15 cellular contexts compared by ENCODE assay signal in the genomic region with DNA sequence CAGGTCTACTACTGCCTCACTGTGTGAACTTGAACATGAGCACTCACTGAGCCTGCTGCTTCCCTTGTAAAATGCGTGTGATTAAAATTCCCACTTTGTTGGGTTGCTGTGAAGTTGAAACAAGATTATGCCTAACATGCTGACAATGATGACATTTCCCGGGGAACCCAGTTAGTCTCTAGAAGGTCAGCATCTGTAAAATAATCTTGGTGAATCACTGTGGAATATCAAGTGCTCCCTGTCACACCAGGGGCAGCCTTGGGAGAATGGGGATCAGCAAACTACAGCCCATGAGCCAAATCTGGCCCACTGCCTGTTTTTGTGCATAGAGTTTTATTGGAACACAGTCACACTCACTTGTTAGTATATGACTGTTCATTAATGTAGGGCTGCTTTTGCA.
DNase-seq lines count a peak whose midpoint lies in the region; ATAC-seq and TF ChIP-seq lines count a peak whose summit lies in the region.
"Had no signal": no experiment of that assay in that cellular context is flagged by ENCODE, and none has a peak within 500 bp of the region (broad histone marks: within the 10 kb centered on the region; RNA-seq: fewer than 3 reads in every experiment).

No MANE protein-coding gene starts in this region.

- H3K27ac Mint-ChIP-seq in brain: peak overlapping the region in 4 of 5 experiments; percentile 21 to 94 (median 69)
- H3K27ac Mint-ChIP-seq: CD4-positive, alpha-beta memory T cell; GM23338 had no signal

- no peaks in the 10 kb centered on the region for H3F3A ChIP-seq in neural cell (ENCODE audit: insufficient read depth, low read length, poor library complexity, severe bottlenecking)

- H4K20me1 ChIP-seq in neural cell (ENCODE audit: insufficient read depth): no peaks in the 10 kb centered on the region

- no peak for TF ChIP-seq RAD21 in neural cell (conservative IDR thresholded peaks at IDR 0.05)

- H3K36me3 ChIP-seq in neural cell (ENCODE audit: insufficient read depth, low read length) (no peaks in the 10 kb centered on the region), stomach smooth muscle (ENCODE audit: control insufficient read depth in 2 of 2, insufficient read depth in 2 of 2, low read length in 2 of 2) (no peaks in the 10 kb centered on the region)
- H3K36me3 ChIP-seq: HAP-1 had no signal

- no peak for DNase-seq in NCI-H748 treated with DMSO at 0.1 percent for 48 hours (lab: John Stamatoyannopoulos, UW)
- DNase-seq: C1 segment of cervical spinal cord; Calu3; CD4-positive, alpha-beta memory T cell; COR-L47; DMS53; DMS79 treated with DMSO at 0.1 percent for 48 hours; GF-D8 had no signal

- TF ChIP-seq EP300 in neural cell (conservative IDR thresholded peaks at IDR 0.05; ENCODE audit: poor library complexity, severe bottlenecking): no peak

- no peaks in the 10 kb centered on the region for H3K36me3 Mint-ChIP-seq in brain
- H3K36me3 Mint-ChIP-seq: CD4-positive, alpha-beta memory T cell had no signal

- H3K9ac ChIP-seq in neural cell (ENCODE audit: low read length): no peak overlapping the region
- no peak overlapping the region for H3K9ac ChIP-seq in stomach smooth muscle (ENCODE audit: low read length in 2 of 2)

- ATAC-seq in HG03469 (IDR thresholded peaks at IDR 0.05; ENCODE audit: unreplicated experiment) (no peak), GM21367 (IDR thresholded peaks at IDR 0.05; ENCODE audit: unreplicated experiment) (no peak)
- ATAC-seq: GM23338 had no signal

- peaks cover 16% of the 10 kb centered on the region for H3K4me1 ChIP-seq in stomach smooth muscle (ENCODE audit: control insufficient read depth, insufficient read depth, low read length)
- H3K4me1 ChIP-seq: HAP-1 had no signal

- no peak overlapping the region for H2AFZ ChIP-seq in neural cell (ENCODE audit: low read depth, low read length)
- H2AFZ ChIP-seq: GM23338 had no signal

- H3K27ac ChIP-seq in neural cell (ENCODE audit: low read length): peak overlapping the region; percentile 23
- peak overlapping the region; percentile 24 for H3K27ac ChIP-seq in stomach smooth muscle (ENCODE audit: low read length)

- no peak overlapping the region for H3K4me3 Mint-ChIP-seq in brain
- H3K4me3 Mint-ChIP-seq: CD4-positive, alpha-beta memory T cell; GM23338 had no signal

- peaks cover 0 to 16% (median 0%) of the 10 kb centered on the region in 5 experiments for H3K9me3 Mint-ChIP-seq in brain
- H3K9me3 Mint-ChIP-seq: GM23338 had no signal

- no peaks in the 10 kb centered on the region for H3K9me2 ChIP-seq in neural cell (ENCODE audit: insufficient read depth, low read length)

- H3K27me3 ChIP-seq in neural cell (ENCODE audit: insufficient read depth, low read depth, low read length) (no peaks in the 10 kb centered on the region), stomach smooth muscle (ENCODE audit: control insufficient read depth in 1 of 2, insufficient read depth in 2 of 2, low read length in 2 of 2) (no peaks in the 10 kb centered on the region)

- TF ChIP-seq CTCF in brain (conservative IDR thresholded peaks at IDR 0.05) (no peak), neural cell (IDR thresholded peaks at IDR 0.05; ENCODE audit: poor library complexity, severe bottlenecking) (no peak)

- no peaks in the 10 kb centered on the region for H3K79me2 ChIP-seq in neural cell (replicated peaks; ENCODE audit: insufficient read depth, low read length)

- H3K9me3 ChIP-seq in neural cell (ENCODE audit: low read length): no peaks in the 10 kb centered on the region
- H3K9me3 ChIP-seq in stomach smooth muscle (ENCODE audit: control insufficient read depth in 2 of 2, low read length in 2 of 2): no peaks in the 10 kb centered on the region
- H3K9me3 ChIP-seq: HAP-1 had no signal

- peaks cover 34% of the 10 kb centered on the region for H3K4me1 Mint-ChIP-seq in brain
- H3K4me1 Mint-ChIP-seq: CD4-positive, alpha-beta memory T cell; GM23338 had no signal

- peaks cover 19% of the 10 kb centered on the region for H3K27me3 Mint-ChIP-seq in brain

- H3K4me3 ChIP-seq in neural cell (ENCODE audit: low read length) (no peak overlapping the region), stomach smooth muscle (ENCODE audit: low read length in 2 of 2) (no peak overlapping the region)
- H3K4me3 ChIP-seq: GM23338, HAP-1 had no signal

- H3K4me2 ChIP-seq in neural cell (ENCODE audit: low read length): no peak overlapping the region
- H3K4me2 ChIP-seq: GM23338 had no signal

TF ChIP-seq in neural cell, 6 proteins besides CTCF, POLR2A, EP300 and RAD21:
- no peak for TF ChIP-seq TAF1 (IDR thresholded peaks at IDR 0.05; ENCODE audit: low read depth)
- no peak for TF ChIP-seq MXI1 (conservative IDR thresholded peaks at IDR 0.05; ENCODE audit: poor library complexity, severe bottlenecking)
- TF ChIP-seq, protein P1, sequence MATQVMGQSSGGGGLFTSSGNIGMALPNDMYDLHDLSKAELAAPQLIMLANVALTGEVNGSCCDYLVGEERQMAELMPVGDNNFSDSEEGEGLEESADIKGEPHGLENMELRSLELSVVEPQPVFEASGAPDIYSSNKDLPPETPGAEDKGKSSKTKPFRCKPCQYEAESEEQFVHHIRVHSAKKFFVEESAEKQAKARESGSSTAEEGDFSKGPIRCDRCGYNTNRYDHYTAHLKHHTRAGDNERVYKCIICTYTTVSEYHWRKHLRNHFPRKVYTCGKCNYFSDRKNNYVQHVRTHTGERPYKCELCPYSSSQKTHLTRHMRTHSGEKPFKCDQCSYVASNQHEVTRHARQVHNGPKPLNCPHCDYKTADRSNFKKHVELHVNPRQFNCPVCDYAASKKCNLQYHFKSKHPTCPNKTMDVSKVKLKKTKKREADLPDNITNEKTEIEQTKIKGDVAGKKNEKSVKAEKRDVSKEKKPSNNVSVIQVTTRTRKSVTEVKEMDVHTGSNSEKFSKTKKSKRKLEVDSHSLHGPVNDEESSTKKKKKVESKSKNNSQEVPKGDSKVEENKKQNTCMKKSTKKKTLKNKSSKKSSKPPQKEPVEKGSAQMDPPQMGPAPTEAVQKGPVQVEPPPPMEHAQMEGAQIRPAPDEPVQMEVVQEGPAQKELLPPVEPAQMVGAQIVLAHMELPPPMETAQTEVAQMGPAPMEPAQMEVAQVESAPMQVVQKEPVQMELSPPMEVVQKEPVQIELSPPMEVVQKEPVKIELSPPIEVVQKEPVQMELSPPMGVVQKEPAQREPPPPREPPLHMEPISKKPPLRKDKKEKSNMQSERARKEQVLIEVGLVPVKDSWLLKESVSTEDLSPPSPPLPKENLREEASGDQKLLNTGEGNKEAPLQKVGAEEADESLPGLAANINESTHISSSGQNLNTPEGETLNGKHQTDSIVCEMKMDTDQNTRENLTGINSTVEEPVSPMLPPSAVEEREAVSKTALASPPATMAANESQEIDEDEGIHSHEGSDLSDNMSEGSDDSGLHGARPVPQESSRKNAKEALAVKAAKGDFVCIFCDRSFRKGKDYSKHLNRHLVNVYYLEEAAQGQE (IDR thresholded peaks at IDR 0.05; ENCODE audit: borderline replicate concordance): no peak
- no peak for TF ChIP-seq POLR2AphosphoS5 (IDR thresholded peaks at IDR 0.05)
- TF ChIP-seq EZH2 (IDR thresholded peaks at IDR 0.05; ENCODE audit: borderline replicate concordance, insufficient read depth, low read length, poor library complexity, severe bottlenecking): no peak
- no peak for TF ChIP-seq SMC3 (conservative IDR thresholded peaks at IDR 0.05; ENCODE audit: poor library complexity)
TF ChIP-seq in neural cell: peak in this region for 0.
